Comparison of ENCODE assay signal across 12 cellular contexts in the genomic region with DNA sequence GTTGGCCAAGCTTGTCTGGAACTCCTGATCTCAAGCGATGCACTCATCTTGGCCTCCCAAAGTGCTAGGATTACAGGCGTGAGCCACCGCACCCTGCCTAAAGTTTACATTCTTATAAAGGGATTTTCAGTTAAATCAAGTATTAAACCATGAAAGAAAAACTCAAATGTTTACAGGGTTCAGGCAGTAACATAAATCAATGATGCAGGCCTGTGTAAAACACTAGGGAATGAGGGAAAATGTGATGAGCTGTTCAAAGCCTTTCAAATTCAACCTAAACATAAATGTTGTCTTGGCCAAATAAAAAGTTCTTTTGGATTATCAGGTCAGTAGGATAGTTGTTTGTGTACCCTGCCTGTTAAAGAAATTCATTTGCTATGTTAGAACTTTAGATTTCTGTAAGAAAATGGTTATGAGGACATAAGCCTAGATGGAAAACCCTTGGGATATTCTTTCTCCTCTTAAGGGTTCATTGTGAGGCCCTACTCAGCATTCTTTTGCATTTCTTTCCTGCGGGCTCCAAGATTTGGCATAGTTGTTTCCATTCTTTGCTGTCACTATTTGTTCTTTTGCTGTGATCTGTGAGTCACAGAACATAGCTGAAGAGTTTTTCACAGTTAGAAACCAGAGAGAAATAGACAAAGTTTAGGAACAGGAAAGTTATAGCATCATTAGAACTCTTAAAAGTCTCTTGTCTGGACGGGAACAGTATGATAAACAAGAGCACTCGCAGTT. TPM values are rescaled to one million over a fixed set of nuclear protein-coding genes. Genes with fewer than 3 reads are reported as not detected.
DNase-seq lines count a peak whose midpoint lies in the region; ATAC-seq and TF ChIP-seq lines count a peak whose summit lies in the region.
"Had no signal": no experiment of that assay in that cellular context is flagged by ENCODE, and none has a peak within 500 bp of the region (broad histone marks: within the 10 kb centered on the region; RNA-seq: fewer than 3 reads in every experiment).

No MANE protein-coding gene starts in this region.

- H3K9me3 Mint-ChIP-seq in activated T-helper 17 cell treated with anti-CD3 and anti-CD28 coated beads, Interleukin-2, amount 50 U/mL, for 72 hours, result no peaks in the 10 kb centered on the region
- H3K9me3 Mint-ChIP-seq: activated naive CD8-positive, alpha-beta T cell treated with anti-CD3 and anti-CD28 coated beads for 36 hours had no signal

- no peaks in the 10 kb centered on the region for H3K36me3 Mint-ChIP-seq in activated T-helper 17 cell treated with anti-CD3 and anti-CD28 coated beads, Interleukin-2, amount 50 U/mL, for 72 hours (ENCODE audit: low read depth)
- H3K36me3 Mint-ChIP-seq: activated naive CD8-positive, alpha-beta T cell treated with anti-CD3 and anti-CD28 coated beads for 36 hours had no signal

- POLR2A ChIA-PET in PC-3 (lab: Charles Lee; ENCODE audit: unreplicated experiment), result no interaction called here

- H3K27me3 ChIP-seq in PC-3 (ENCODE audit: low read length), result no peaks in the 10 kb centered on the region
- H3K27me3 ChIP-seq in mucosa of rectum (ENCODE audit: control insufficient read depth in 2 of 2, insufficient read depth in 2 of 2, low read length in 2 of 2), result no peaks in the 10 kb centered on the region
- no peaks in the 10 kb centered on the region for H3K27me3 ChIP-seq in aorta (ENCODE audit: control insufficient read depth in 1 of 2, insufficient read depth in 2 of 2, low read length in 1 of 2)

- peak overlapping the region; percentile 48 for H3K9ac ChIP-seq in PC-3 (ENCODE audit: low read length)
- H3K9ac ChIP-seq in mucosa of rectum (ENCODE audit: low read depth in 1 of 2, low read length in 2 of 2), result no peak overlapping the region

- H3K9me3 ChIP-seq in PC-3 (ENCODE audit: low read length) (no peaks in the 10 kb centered on the region), mucosa of rectum (ENCODE audit: control insufficient read depth in 2 of 2, low read length in 2 of 2) (no peaks in the 10 kb centered on the region), aorta (ENCODE audit: control insufficient read depth, low read length) (no peaks in the 10 kb centered on the region)

- no peak for TF ChIP-seq CTCF in PC-3 (conservative IDR thresholded peaks at IDR 0.05; ENCODE audit: low read depth, low read length)
- no peak for TF ChIP-seq CTCF in epithelial cell of esophagus (IDR thresholded peaks at IDR 0.05; ENCODE audit: insufficient read depth, low read depth, low read length, missing control alignments)

- 48 to 52% methylated on average over 6 of the region's 6 CpGs for WGBS in aorta, 2 donors

- H3K9me2 ChIP-seq in PC-3 (replicated peaks; ENCODE audit: low read length), result no peaks in the 10 kb centered on the region

- H3K36me3 ChIP-seq in PC-3 (ENCODE audit: low read depth, low read length), result no peaks in the 10 kb centered on the region
- H3K36me3 ChIP-seq in mucosa of rectum (ENCODE audit: control insufficient read depth in 2 of 2, insufficient read depth in 2 of 2, low read length in 2 of 2), result no peaks in the 10 kb centered on the region
- no peaks in the 10 kb centered on the region for H3K36me3 ChIP-seq in aorta (ENCODE audit: control insufficient read depth in 1 of 2, insufficient read depth in 2 of 2, low read length in 1 of 2)

- no peak overlapping the region for H3K27ac Mint-ChIP-seq in activated T-helper 17 cell treated with anti-CD3 and anti-CD28 coated beads, Interleukin-2, amount 50 U/mL, for 72 hours
- H3K27ac Mint-ChIP-seq: activated naive CD8-positive, alpha-beta T cell treated with anti-CD3 and anti-CD28 coated beads for 36 hours had no signal

- H3K27me3 Mint-ChIP-seq in activated T-helper 17 cell treated with anti-CD3 and anti-CD28 coated beads, Interleukin-2, amount 50 U/mL, for 72 hours, result peaks cover 5% of the 10 kb centered on the region

- H3K4me1 Mint-ChIP-seq in activated T-helper 17 cell treated with anti-CD3 and anti-CD28 coated beads, Interleukin-2, amount 50 U/mL, for 72 hours, result no peaks in the 10 kb centered on the region
- H3K4me1 Mint-ChIP-seq: activated naive CD8-positive, alpha-beta T cell treated with anti-CD3 and anti-CD28 coated beads for 36 hours had no signal

- H3F3A ChIP-seq in PC-3 (ENCODE audit: low read length, unreplicated experiment), result peaks cover 5% of the 10 kb centered on the region

- H3K4me1 ChIP-seq in PC-3 (ENCODE audit: insufficient read depth, low read length) (peaks cover 62% of the 10 kb centered on the region), mucosa of rectum (ENCODE audit: control insufficient read depth in 2 of 2, insufficient read depth in 2 of 2, low read length in 2 of 2) (peaks cover 12 to 13% of the 10 kb centered on the region in 2 donors), aorta (ENCODE audit: control insufficient read depth in 1 of 2, insufficient read depth in 2 of 2, low read length in 2 of 2) (peaks cover 0 to 2% of the 10 kb centered on the region in 2 donors)

- peak overlapping the region; percentile 67 for H3K4me2 ChIP-seq in PC-3 (ENCODE audit: low read length)

- BruUV-seq in PC-3 (replicated peaks; lab: Mats Ljungman, UMichigan), result no TSS peak

- H3K27ac ChIP-seq in PC-3 (ENCODE audit: low read length), result peak overlapping the region; percentile 82
- H3K27ac ChIP-seq in mucosa of rectum (ENCODE audit: low read depth in 2 of 2, low read length in 2 of 2), result peak overlapping the region; percentile 52 to 62
- peak overlapping the region; percentile 44 to 51 for H3K27ac ChIP-seq in aorta (ENCODE audit: low read depth in 1 of 2, low read length in 2 of 2)

- CTCF ChIA-PET in PC-3 (lab: Charles Lee), result interaction anchor here (0.6 kb wide), 1 partner anchor 640 kb away, joined by 3 read pairs; no protein-coding TSS in a partner anchor

- H3K4me3 ChIP-seq in PC-3 (ENCODE audit: low read length), result peak overlapping the region; percentile 30; the same call in 1 of the 2 replicates
- H3K4me3 ChIP-seq in epithelial cell of esophagus (ENCODE audit: low read length), result no peak overlapping the region
- peak overlapping the region in 1 of 2 donors; percentile 58 for H3K4me3 ChIP-seq in mucosa of rectum (ENCODE audit: low read length in 2 of 2)
- H3K4me3 ChIP-seq in aorta (ENCODE audit: low read length in 2 of 2), result no peak overlapping the region

- intact Hi-C loops in PC-3 (cut with micrococcal nuclease), result loop anchor here (5.0 kb wide), 5 partner anchors 263 to 1193 kb away; partner anchors contain the start of gene NEGR1
- intact Hi-C loops in aorta (cut with DNase I), result no loop called here

- DNase-seq in PC-3, result peak; percentile 84
- DNase-seq in epithelial cell of esophagus (ENCODE audit: low read depth), result peak; percentile 56
- DNase-seq in aorta, result no peak
- no peak for DNase-seq in NCI-H146 treated with DMSO at 0.1 percent for 48 hours (lab: John Stamatoyannopoulos, UW; ENCODE audit: unreplicated experiment)
- no peak for DNase-seq in activated CD8-positive, alpha-beta memory T cell treated with anti-CD3 and anti-CD28 coated beads for 24 hours
- DNase-seq: activated CD8-positive, alpha-beta memory T cell treated with anti-CD3 and anti-CD28 coated beads, Interleukin-2, amount 50 U/mL, for 4 hours; activated naive CD8-positive, alpha-beta T cell treated with anti-CD3 and anti-CD28 coated beads for 36 hours; DMS 273 treated with DMSO at 0.1 percent for 48 hours; NCI-H526 treated with DMSO at 0.1 percent for 48 hours; Right ventricle myocardium superior had no signal

- H4K20me1 ChIP-seq in PC-3 (ENCODE audit: low read length), result no peaks in the 10 kb centered on the region

- H3K4me3 Mint-ChIP-seq in activated T-helper 17 cell treated with anti-CD3 and anti-CD28 coated beads, Interleukin-2, amount 50 U/mL, for 72 hours, result no peak overlapping the region
- H3K4me3 Mint-ChIP-seq: activated naive CD8-positive, alpha-beta T cell treated with anti-CD3 and anti-CD28 coated beads for 36 hours had no signal

- H2AFZ ChIP-seq in PC-3 (ENCODE audit: low read length), result peak overlapping the region; percentile 46

- ATAC-seq in PC-3, result peak; percentile 31
- no peak for ATAC-seq in aorta (ENCODE audit: low FRiP score)
- no peak for ATAC-seq in activated T-helper 17 cell treated with anti-CD3 and anti-CD28 coated beads, Interleukin-2, amount 50 U/mL, for 72 hours (replicated peaks)

- H3K79me2 ChIP-seq in PC-3 (ENCODE audit: low read length), result no peaks in the 10 kb centered on the region

RNA-seq across cellular contexts. Expression of gene ZRANB2, which starts 8.9 kb away (rescaled TPM):
- 38.7 and 45.5 TPM in 2 replicates for total RNA-seq in PC-3 (2014; rRNA removed)
- total RNA-seq in aorta, result 100 to 1,000 TPM in 1 of 2 donors, 10 to 100 TPM in 1; 91.8 to 118 TPM
- 100 to 1,000 TPM in 1 of 2 donors, 10 to 100 TPM in 1; 26.3 to 109 TPM for polyA plus RNA-seq in aorta
- 10 to 100 TPM; 88.5 to 98.7 TPM for total RNA-seq in activated T-helper 17 cell treated with anti-CD3 and anti-CD28 coated beads, Interleukin-2, amount 50 U/mL, for 72 hours

RNA-seq across cellular contexts. Expression of gene PTGER3, which starts 42.1 kb away (rescaled TPM):
- total RNA-seq in PC-3 (2014; rRNA removed) (0.11 and 0.40 TPM in 2 replicates), aorta (10 to 100 TPM; 32.7 to 40.0 TPM)
- 10 to 100 TPM; 14.9 to 15.2 TPM for polyA plus RNA-seq in aorta
- total RNA-seq in activated T-helper 17 cell treated with anti-CD3 and anti-CD28 coated beads, Interleukin-2, amount 50 U/mL, for 72 hours, result not detected
- total RNA-seq: activated naive CD8-positive, alpha-beta T cell treated with anti-CD3 and anti-CD28 coated beads for 36 hours had no signal

Comparison
In these comparisons a context has a peak if more than half of its experiments do, and no peak if none do; other contexts are left out.
1. DNase-seq: peak in PC-3 (single experiment) and epithelial cell of esophagus (single experiment); none in aorta (0 of 2), NCI-H146 treated with DMSO at 0.1 percent for 48 hours (single experiment) and activated CD8-positive, alpha-beta memory T cell treated with anti-CD3 and anti-CD28 coated beads for 24 hours (single experiment).
2. RNA of gene PTGER3, which starts 42.1 kb away (total RNA-seq): 32.7 to 40.0 TPM in aorta; 0.11 to 0.40 TPM in PC-3 and not detected in activated T-helper 17 cell treated with anti-CD3 and anti-CD28 coated beads, Interleukin-2, amount 50 U/mL, for 72 hours; every median in the first group is over 10 times any median in the second.
3. Peak in every context shown above with its lines, with median percentiles within 50 percentile points of each other: H3K27ac ChIP-seq.